1 cellular context compared by ENCODE assay signal in genomic region chr12:95446511-95446910, GRCh38.
TF ChIP-seq lines count a peak whose summit lies in the region.

No MANE protein-coding gene starts in this region.

TF ChIP-seq in HepG2, 621 proteins besides CTCF, POLR2A, EP300 and RAD21 (continued from another document and continues in another):
- no peak for TF ChIP-seq MAZ (IDR thresholded peaks at IDR 0.05; ENCODE audit: borderline replicate concordance, low read depth, low read length)
- peak; percentile 32; the same call in 1 of the 2 replicates for TF ChIP-seq MAZ (CRISPR knock-in tag; IDR thresholded peaks at IDR 0.05; ENCODE audit: low read depth)
- TF ChIP-seq NRL (CRISPR knock-in tag; IDR thresholded peaks at IDR 0.05; ENCODE audit: borderline replicate concordance) = 0 out of 2 replicates have a peak, but pooled peaks have one; percentile 39
- no peak for TF ChIP-seq AFF4 (CRISPR knock-in tag; IDR thresholded peaks at IDR 0.05)
- peak; percentile 23; the same call in 1 of the 2 replicates for TF ChIP-seq PHF21A (CRISPR knock-in tag; IDR thresholded peaks at IDR 0.05)
- peak; percentile 56; the same call in 1 of the 2 replicates for TF ChIP-seq HDAC2 (CRISPR knock-in tag; IDR thresholded peaks at IDR 0.05)
- peak; percentile 90 for TF ChIP-seq ZFX (CRISPR knock-in tag; IDR thresholded peaks at IDR 0.05; ENCODE audit: low read depth)
- no peak for TF ChIP-seq SP1 (IDR thresholded peaks at IDR 0.05)
- TF ChIP-seq SP1 (CRISPR knock-in tag; IDR thresholded peaks at IDR 0.05) = 0 out of 2 replicates have a peak, but pooled peaks have one; percentile 25
- TF ChIP-seq TRIM22 (IDR thresholded peaks at IDR 0.05) = no peak
- peak; percentile 97 for TF ChIP-seq ZNF512B (CRISPR knock-in tag; IDR thresholded peaks at IDR 0.05; ENCODE audit: borderline replicate concordance)
- TF ChIP-seq ZUFSP (CRISPR knock-in tag; IDR thresholded peaks at IDR 0.05; ENCODE audit: borderline replicate concordance) = no peak
- TF ChIP-seq HNF4A (CRISPR knock-in tag; IDR thresholded peaks at IDR 0.05) = no peak
- TF ChIP-seq TAF1 (CRISPR knock-in tag; IDR thresholded peaks at IDR 0.05) = peak; percentile 30; the same call in 1 of the 2 replicates
- TF ChIP-seq ZFY (CRISPR knock-in tag; IDR thresholded peaks at IDR 0.05) = peak; percentile 75
- no peak for TF ChIP-seq ZNF792 (CRISPR knock-in tag; IDR thresholded peaks at IDR 0.05)
- peak; percentile 51; the same call in 1 of the 2 replicates for TF ChIP-seq MTA1 (CRISPR knock-in tag; IDR thresholded peaks at IDR 0.05; ENCODE audit: borderline replicate concordance)
- TF ChIP-seq HNRNPLL (IDR thresholded peaks at IDR 0.05; ENCODE audit: low read depth, low read length, poor library complexity, severe bottlenecking) = peak; percentile 60
- TF ChIP-seq ZNF280B (CRISPR knock-in tag; IDR thresholded peaks at IDR 0.05; ENCODE audit: borderline replicate concordance) = peak; percentile 51; the same call in 1 of the 2 replicates
- no peak for TF ChIP-seq ZNF33B (CRISPR knock-in tag; IDR thresholded peaks at IDR 0.05)
- peak; percentile 55; the same call in 1 of the 2 replicates for TF ChIP-seq ZNF891 (CRISPR knock-in tag; IDR thresholded peaks at IDR 0.05)
- peak; percentile 46; the same call in 1 of the 2 replicates for TF ChIP-seq GATAD2A (CRISPR knock-in tag; IDR thresholded peaks at IDR 0.05)
- no peak for TF ChIP-seq SP5 (CRISPR knock-in tag; IDR thresholded peaks at IDR 0.05; ENCODE audit: borderline replicate concordance, low read depth)
- peak; percentile 36; the same call in 1 of the 2 replicates for TF ChIP-seq DR1 (CRISPR knock-in tag; IDR thresholded peaks at IDR 0.05)
- peak; percentile 62; the same call in 1 of the 2 replicates for TF ChIP-seq ZNF292 (CRISPR knock-in tag; IDR thresholded peaks at IDR 0.05; ENCODE audit: borderline replicate concordance, low read depth)
- no peak for TF ChIP-seq GABPA (IDR thresholded peaks at IDR 0.05; ENCODE audit: low read depth, low read length)
- no peak for TF ChIP-seq GABPA (CRISPR knock-in tag; IDR thresholded peaks at IDR 0.05; ENCODE audit: low read depth)
- peak; percentile 71 for TF ChIP-seq ZNF574 (CRISPR knock-in tag; IDR thresholded peaks at IDR 0.05)
- peak; percentile 46 for TF ChIP-seq XRCC5 (optimal IDR thresholded peaks at IDR 0.05; ENCODE audit: low read length)
- TF ChIP-seq ZBTB14 (CRISPR knock-in tag; IDR thresholded peaks at IDR 0.05) = peak; percentile 54; the same call in 1 of the 2 replicates
- peak; percentile 51 for TF ChIP-seq TFDP2 (CRISPR knock-in tag; IDR thresholded peaks at IDR 0.05)
- peak; percentile 54 for TF ChIP-seq PHF8 (CRISPR knock-in tag; IDR thresholded peaks at IDR 0.05)
- peak; percentile 70 for TF ChIP-seq ZNF687 (CRISPR knock-in tag; IDR thresholded peaks at IDR 0.05)
- TF ChIP-seq ZMYM3 (CRISPR knock-in tag; IDR thresholded peaks at IDR 0.05) = peak; percentile 31; the same call in 1 of the 2 replicates
